25 cellular contexts compared by ENCODE assay signal in genomic region chr7:35286986-35287385, GRCh38. TPM values are rescaled to one million over a fixed set of nuclear protein-coding genes. Genes with fewer than 3 reads are reported as not detected.
"Had no signal": no experiment of that assay in that cellular context is flagged by ENCODE, and none has a peak within 500 bp of the region (broad histone marks: within the 10 kb centered on the region; RNA-seq: fewer than 3 reads in every experiment).

No MANE protein-coding gene starts in this region.

- H3K4me3 Mint-ChIP-seq: activated B cell treated with CpG ODN at 0.5 μM for 24 hours; activated CD4-positive, alpha-beta memory T cell treated with anti-CD3 and anti-CD28 coated beads for 36 hours; activated CD4-positive, alpha-beta T cell treated with anti-CD3 and anti-CD28 coated beads, Interleukin-2, amount 10 ng/mL, durations not matched to agents 24 days and 14 days; activated naive CD8-positive, alpha-beta T cell treated with anti-CD3 and anti-CD28 coated beads, Interleukin-2, amount 50 U/mL, for 24 hours; activated T-cell treated with anti-CD3 and anti-CD28 coated beads, Interleukin-2, amount 50 U/mL, for 4 hours; brain; T-helper 17 cell had no signal

- H3K27ac ChIP-seq: cardiac muscle cell, Peyer's patch, SJSA1 had no signal

- H3K9me3 ChIP-seq: Peyer's patch, SJSA1 had no signal

- H3K27me3 ChIP-seq: cardiac muscle cell, Peyer's patch, SJSA1 had no signal

- H3K36me3 ChIP-seq: cardiac muscle cell, Peyer's patch, SJSA1 had no signal

- H3K36me3 Mint-ChIP-seq: activated CD4-positive, alpha-beta memory T cell treated with anti-CD3 and anti-CD28 coated beads for 36 hours; activated naive CD4-positive, alpha-beta T cell treated with anti-CD3 and anti-CD28 coated beads, Interleukin-2, amount 50 U/mL, for 72 hours; brain had no signal

- DNase-seq: activated B cell treated with CpG ODN at 0.5 μM for 24 hours; activated CD4-positive, alpha-beta memory T cell treated with anti-CD3 and anti-CD28 coated beads for 36 hours; activated CD4-positive, alpha-beta T cell treated with anti-CD3 and anti-CD28 coated beads for 1 hour; activated CD4-positive, alpha-beta T cell treated with anti-CD3 and anti-CD28 coated beads, Interleukin-2, amount 10 ng/mL, durations not matched to agents 24 days and 14 days; activated CD8-positive, alpha-beta memory T cell treated with anti-CD3 and anti-CD28 coated beads for 24 hours; activated effector memory CD4-positive, alpha-beta T cell treated with anti-CD3 and anti-CD28 coated beads, Interleukin-2, amount 50 U/mL, for 16 hours; activated naive CD4-positive, alpha-beta T cell treated with Interleukin-2 at 50 U/mL for 16 hours; activated naive CD8-positive, alpha-beta T cell treated with anti-CD3 and anti-CD28 coated beads, Interleukin-2, amount 50 U/mL, for 24 hours; activated T-cell treated with anti-CD3 and anti-CD28 coated beads, Interleukin-2, amount 50 U/mL, for 4 hours; amygdala; Kasumi-1; KBM-7; NCI-H1092; NCI-H1417 treated with DMSO at 0.1 percent for 48 hours; NCI-H1694; NCI-H2029 treated with DMSO at 0.1 percent for 48 hours; NCI-H524; Peyer's patch; SHP77; T-helper 17 cell; T-helper 9 cell had no signal

- H3K4me3 ChIP-seq: cardiac muscle cell, Peyer's patch, SJSA1 had no signal

- H3K9me3 Mint-ChIP-seq: activated B cell treated with CpG ODN at 0.5 μM for 24 hours; activated CD4-positive, alpha-beta T cell treated with anti-CD3 and anti-CD28 coated beads, Interleukin-2, amount 10 ng/mL, durations not matched to agents 24 days and 14 days; activated T-cell treated with anti-CD3 and anti-CD28 coated beads, Interleukin-2, amount 50 U/mL, for 4 hours had no signal

- ATAC-seq: activated naive CD4-positive, alpha-beta T cell treated with anti-CD3 and anti-CD28 coated beads, Interleukin-2, amount 50 U/mL, for 72 hours; activated naive CD8-positive, alpha-beta T cell treated with anti-CD3 and anti-CD28 coated beads, Interleukin-2, amount 50 U/mL, for 24 hours; activated T-cell treated with anti-CD3 and anti-CD28 coated beads, Interleukin-2, amount 50 U/mL, for 4 hours; T-helper 17 cell had no signal

- H3K27ac Mint-ChIP-seq: activated B cell treated with CpG ODN at 0.5 μM for 24 hours; activated CD4-positive, alpha-beta memory T cell treated with anti-CD3 and anti-CD28 coated beads for 36 hours; activated CD4-positive, alpha-beta T cell treated with anti-CD3 and anti-CD28 coated beads, Interleukin-2, amount 10 ng/mL, durations not matched to agents 24 days and 14 days; activated naive CD4-positive, alpha-beta T cell treated with anti-CD3 and anti-CD28 coated beads, Interleukin-2, amount 50 U/mL, for 72 hours; activated naive CD8-positive, alpha-beta T cell treated with anti-CD3 and anti-CD28 coated beads, Interleukin-2, amount 50 U/mL, for 24 hours; brain; T-helper 17 cell had no signal

- H3K4me1 ChIP-seq: Peyer's patch, SJSA1 had no signal

- H3K4me1 Mint-ChIP-seq: activated B cell treated with CpG ODN at 0.5 μM for 24 hours; activated CD4-positive, alpha-beta T cell treated with anti-CD3 and anti-CD28 coated beads, Interleukin-2, amount 10 ng/mL, durations not matched to agents 24 days and 14 days; activated naive CD8-positive, alpha-beta T cell treated with anti-CD3 and anti-CD28 coated beads, Interleukin-2, amount 50 U/mL, for 24 hours; brain; T-helper 17 cell had no signal

RNA-seq across cellular contexts. Expression of gene TBX20, which starts 33.1 kb away (rescaled TPM):
- total RNA-seq: activated naive CD4-positive, alpha-beta T cell treated with anti-CD3 and anti-CD28 coated beads, Interleukin-2, amount 50 U/mL, for 72 hours; Peyer's patch; T-helper 17 cell had no signal
